8 cellular contexts compared by ENCODE assay signal in genomic region chr19:3028305-3029069, GRCh38. TPM values are rescaled to one million over a fixed set of nuclear protein-coding genes. Genes with fewer than 3 reads are reported as not detected.
DNase-seq lines count a peak whose midpoint lies in the region; ATAC-seq and TF ChIP-seq lines count a peak whose summit lies in the region.

No MANE protein-coding gene starts in this region.

- H3K4me2 ChIP-seq in H9 (ENCODE audit: insufficient read depth, insufficient read length, low read length) (peak overlapping the region; percentile 61), skeletal muscle satellite cell (ENCODE audit: low read length) (peak overlapping the region; percentile 75)

- no peak overlapping the region for H3K18ac ChIP-seq in H9 (ENCODE audit: insufficient read length, low read depth, low read length)

- H3K4me3 Mint-ChIP-seq in H9: peak overlapping the region; percentile 52 to 78
- peak overlapping the region; percentile 60 for H3K4me3 Mint-ChIP-seq in WTC11
- no peak overlapping the region for H3K4me3 Mint-ChIP-seq in nephron progenitor cell

- H3K56ac ChIP-seq in H9 (ENCODE audit: insufficient read length, low read depth, low read length): no peak overlapping the region

- no peak overlapping the region for H2BK15ac ChIP-seq in H9 (ENCODE audit: low read depth, low read length)

- H3K23me2 ChIP-seq in H9 (ENCODE audit: insufficient read length, low read depth, low read length, poor library complexity, severe bottlenecking): peaks cover 14% of the 10 kb centered on the region

- H3K36me3 Mint-ChIP-seq in H9 (ENCODE audit: insufficient read depth in 1 of 3, low read depth in 3 of 3) (peaks cover 0 to 2% (median 1%) of the 10 kb centered on the region in 3 experiments; a peak in 3 of 7 replicates), WTC11 (no peaks in the 10 kb centered on the region), nephron progenitor cell (ENCODE audit: low read depth) (no peaks in the 10 kb centered on the region)

- H3K9me3 ChIP-seq in H9 (ENCODE audit: control insufficient read depth, low read depth, low read length) (no peaks in the 10 kb centered on the region), skeletal muscle satellite cell (replicated peaks; ENCODE audit: low read length) (no peaks in the 10 kb centered on the region)

- no peaks in the 10 kb centered on the region for H3K79me1 ChIP-seq in H9 (ENCODE audit: insufficient read depth, low read depth, low read length, poor library complexity, severe bottlenecking)

- H3K9me3 Mint-ChIP-seq in H9 (no peaks in the 10 kb centered on the region; a peak in 1 of 5 replicates), WTC11 (no peaks in the 10 kb centered on the region), nephron progenitor cell (peaks cover 8% of the 10 kb centered on the region)

- no peak overlapping the region for H2BK12ac ChIP-seq in H9 (ENCODE audit: insufficient read length, low read depth, low read length)

- H4K91ac ChIP-seq in H9 (ENCODE audit: insufficient read length, low read depth, low read length): no peak overlapping the region

- H4K20me1 ChIP-seq in H9 (ENCODE audit: control insufficient read depth, insufficient read depth, insufficient read length): no peaks in the 10 kb centered on the region

- no peak overlapping the region for H2BK120ac ChIP-seq in H9 (ENCODE audit: low read depth, low read length, poor library complexity, severe bottlenecking)

- H3K79me2 ChIP-seq in H9 (ENCODE audit: insufficient read depth, low read length): no peaks in the 10 kb centered on the region

- H2BK5ac ChIP-seq in H9 (ENCODE audit: insufficient read length, low read length): no peak overlapping the region

- H3K4me1 ChIP-seq in H9 (ENCODE audit: insufficient read depth, low read length) (peaks cover 3% of the 10 kb centered on the region; the same call in 1 of the 2 replicates), skeletal muscle satellite cell (ENCODE audit: control insufficient read depth, insufficient read depth, low read length) (no peaks in the 10 kb centered on the region)

- H3K14ac ChIP-seq in H9 (ENCODE audit: insufficient read depth, low read length): no peak overlapping the region

- no peak overlapping the region for H3K23ac ChIP-seq in H9 (ENCODE audit: insufficient read length, low read depth, low read length)

- no peak overlapping the region for H4K5ac ChIP-seq in H9 (ENCODE audit: insufficient read length, low read depth, low read length)

- H2AFZ ChIP-seq in H9 (ENCODE audit: low read length): no peak overlapping the region

- H3K4ac ChIP-seq in H9 (ENCODE audit: low read depth, low read length): no peak overlapping the region

- H3K27ac ChIP-seq in H9 (ENCODE audit: insufficient read length, low read depth, low read length): no peak overlapping the region

- TF ChIP-seq CTCF in H9 (conservative IDR thresholded peaks at IDR 0.05) (no peak), WTC11 (IDR thresholded peaks at IDR 0.05) (no peak), nephron progenitor cell (IDR thresholded peaks at IDR 0.05) (no peak)

- no peak overlapping the region for H2BK20ac ChIP-seq in H9 (ENCODE audit: low read depth, low read length, poor library complexity, severe bottlenecking)

- no peak overlapping the region for H3T11ph ChIP-seq in H9 (ENCODE audit: low read length)

- peaks cover 16 to 25% of the 10 kb centered on the region in 2 experiments for H3K4me1 Mint-ChIP-seq in H9
- H3K4me1 Mint-ChIP-seq in WTC11: peaks cover 24% of the 10 kb centered on the region
- H3K4me1 Mint-ChIP-seq in nephron progenitor cell: no peaks in the 10 kb centered on the region

- peaks cover 2% of the 10 kb centered on the region; the same call in 1 of the 2 replicates for H3K27me3 ChIP-seq in H9 (ENCODE audit: insufficient read depth, low read length)
- peaks cover 65% of the 10 kb centered on the region for H3K27me3 ChIP-seq in skeletal muscle satellite cell (ENCODE audit: control insufficient read depth, insufficient read depth, low read length)

- no peaks in the 10 kb centered on the region for H3K36me3 ChIP-seq in skeletal muscle satellite cell (ENCODE audit: insufficient read depth, low read length)

- H3K27ac Mint-ChIP-seq in H9 (no peak overlapping the region), WTC11 (no peak overlapping the region), nephron progenitor cell (no peak overlapping the region)

- ATAC-seq in WTC11 (peak; percentile 57), left cardiac atrium (peak; percentile 12 to 14), GM18867 (IDR thresholded peaks at IDR 0.05; ENCODE audit: unreplicated experiment) (no peak)

- peak; percentile 76 for DNase-seq in H9
- DNase-seq in WTC11 (ENCODE audit: low spot score): peak; percentile 68
- no peak for DNase-seq in left cardiac atrium
- DNase-seq in SHP77 treated with DMSO at 0.1 percent for 48 hours (lab: John Stamatoyannopoulos, UW): no peak
- no peak for DNase-seq in nephron progenitor cell
- no peak for DNase-seq in activated gamma-delta T cell treated with Interleukin-2 at 50 U/mL for 16 hours

- CTCF ChIA-PET in WTC11 (lab: Charles Lee): interaction anchor here (0.7 to 2.5 kb wide), 7 partner anchors 9 to 78 kb away, joined by 3 to 14 read pairs (median 6); no protein-coding TSS in a partner anchor

- H3K27me3 Mint-ChIP-seq in H9 (ENCODE audit: low read depth): peaks cover 96% of the 10 kb centered on the region
- H3K27me3 Mint-ChIP-seq in WTC11 (ENCODE audit: low read depth): peaks cover 85% of the 10 kb centered on the region
- peaks cover 97% of the 10 kb centered on the region for H3K27me3 Mint-ChIP-seq in nephron progenitor cell (ENCODE audit: low read depth, poor library complexity)

- no peak overlapping the region for H2AK5ac ChIP-seq in H9 (ENCODE audit: insufficient read length, low read length)

- peak overlapping the region; percentile 55 for H3K4me3 ChIP-seq in skeletal muscle satellite cell (ENCODE audit: low read length)

- intact Hi-C loops in left cardiac atrium (cut with DNase I): no loop called here

- H3K9ac ChIP-seq in H9 (ENCODE audit: extremely low read depth, insufficient read length, low read length) (no peak overlapping the region), skeletal muscle satellite cell (ENCODE audit: low read depth, low read length) (no peak overlapping the region)

- no peak overlapping the region for H4K8ac ChIP-seq in H9 (replicated peaks; ENCODE audit: insufficient read length, low read depth, low read length)

- no CpG with 5 or more reads among the region's 40 CpGs for WGBS in H9 (ENCODE audit: extremely low coverage, insufficient read length, low lambda C conversion rate)

- POLR2A ChIA-PET in WTC11 (lab: Charles Lee): interaction anchor here (0.6 kb wide), 1 partner anchor 11 kb away, joined by 5 read pairs; no protein-coding TSS in a partner anchor

TF ChIP-seq in WTC11, 78 proteins besides CTCF, POLR2A, EP300 and RAD21:
- no peak for TF ChIP-seq ZNF317 (CRISPR knock-in tag; IDR thresholded peaks at IDR 0.05; ENCODE audit: borderline replicate concordance, low read depth)
- no peak for TF ChIP-seq CREB1 (CRISPR knock-in tag; IDR thresholded peaks at IDR 0.05)
- no peak for TF ChIP-seq ZNF671 (CRISPR knock-in tag; IDR thresholded peaks at IDR 0.05)
- TF ChIP-seq ESRRA (CRISPR knock-in tag; IDR thresholded peaks at IDR 0.05; ENCODE audit: borderline replicate concordance): no peak
- 0 out of 2 replicates have a peak, but pooled peaks have one; percentile 30 for TF ChIP-seq SP1 (CRISPR knock-in tag; conservative IDR thresholded peaks at IDR 0.05)
- TF ChIP-seq AR (CRISPR knock-in tag; IDR thresholded peaks at IDR 0.05): no peak
- TF ChIP-seq ZNF423 (CRISPR knock-in tag; IDR thresholded peaks at IDR 0.05): peak; percentile 29; the same call in 1 of the 2 replicates
- no peak for TF ChIP-seq ELF4 (CRISPR knock-in tag; IDR thresholded peaks at IDR 0.05; ENCODE audit: low read depth)

RNA-seq across cellular contexts. Expression of gene TLE2, which starts 0.6 kb away (rescaled TPM):
- total RNA-seq in H9 (2021) (3.1 and 4.2 TPM in 2 replicates), WTC11 (2021) (13.1 to 20.0 TPM (median 15.8 TPM) in 3 replicates), left cardiac atrium (10 to 100 TPM; 61.0 to 66.7 TPM)
- total RNA-seq in skeletal muscle satellite cell (2012; rRNA removed): 0.44 and 0.76 TPM in 2 replicates

RNA-seq across cellular contexts. Expression of gene TLE5, which starts 33.8 kb away (rescaled TPM):
- total RNA-seq in H9 (2021) (218 and 221 TPM in 2 replicates), WTC11 (2021) (233 to 249 TPM (median 246 TPM) in 3 replicates), left cardiac atrium (100 to 1,000 TPM; 698 to 715 TPM)
- total RNA-seq in skeletal muscle satellite cell (2012; rRNA removed): 115 and 174 TPM in 2 replicates

RNA-seq across cellular contexts. Expression of gene TLE6, which starts 51.1 kb away (rescaled TPM):
- total RNA-seq in H9 (2021) (1.1 and 1.7 TPM in 2 replicates), WTC11 (2021) (2.5 to 3.3 TPM (median 3.1 TPM) in 3 replicates), left cardiac atrium (1 to 10 TPM in 1 of 2 donors, under 1 TPM in 1; 0.65 to 1.9 TPM)
- 0.44 and 0.76 TPM in 2 replicates for total RNA-seq in skeletal muscle satellite cell (2012; rRNA removed)

Comparison
In these comparisons a context has a peak if more than half of its experiments do, and no peak if none do; other contexts are left out.
1. DNase-seq: peak in H9 (single experiment) and WTC11 (single experiment); none in left cardiac atrium (single experiment), SHP77 treated with DMSO at 0.1 percent for 48 hours (single experiment), nephron progenitor cell (single experiment) and activated gamma-delta T cell treated with Interleukin-2 at 50 U/mL for 16 hours (single experiment).